1 cellular context compared by ENCODE assay signal in the genomic region with DNA sequence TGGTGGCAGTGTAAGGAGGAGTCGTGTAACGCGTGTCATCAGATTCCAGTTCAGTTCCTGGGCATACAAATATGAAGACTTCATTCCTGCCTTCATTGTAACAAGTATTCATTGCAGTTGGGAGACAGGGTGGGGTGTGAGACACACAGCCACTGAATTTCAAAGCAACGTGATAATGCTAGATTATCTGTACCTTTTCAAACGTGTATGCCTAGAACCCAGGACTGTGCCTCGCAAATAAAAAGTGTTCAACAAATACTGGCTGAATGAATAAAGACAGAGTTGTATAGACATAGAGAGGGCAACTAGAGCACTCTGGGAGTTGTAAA.
TF ChIP-seq lines count a peak whose summit lies in the region.

No MANE protein-coding gene starts in this region.

TF ChIP-seq in A549, 52 proteins besides CTCF, POLR2A, EP300 and RAD21 (continued from another document):
- TF ChIP-seq GATA3 (IDR thresholded peaks at IDR 0.05; ENCODE audit: borderline replicate concordance) (no peak), JUN (IDR thresholded peaks at IDR 0.05) (no peak; a peak in 1 of 5 replicates)
TF ChIP-seq in A549: peak in this region for 0.
